ENCODE assay signal across 2 cellular contexts in the genomic region with DNA sequence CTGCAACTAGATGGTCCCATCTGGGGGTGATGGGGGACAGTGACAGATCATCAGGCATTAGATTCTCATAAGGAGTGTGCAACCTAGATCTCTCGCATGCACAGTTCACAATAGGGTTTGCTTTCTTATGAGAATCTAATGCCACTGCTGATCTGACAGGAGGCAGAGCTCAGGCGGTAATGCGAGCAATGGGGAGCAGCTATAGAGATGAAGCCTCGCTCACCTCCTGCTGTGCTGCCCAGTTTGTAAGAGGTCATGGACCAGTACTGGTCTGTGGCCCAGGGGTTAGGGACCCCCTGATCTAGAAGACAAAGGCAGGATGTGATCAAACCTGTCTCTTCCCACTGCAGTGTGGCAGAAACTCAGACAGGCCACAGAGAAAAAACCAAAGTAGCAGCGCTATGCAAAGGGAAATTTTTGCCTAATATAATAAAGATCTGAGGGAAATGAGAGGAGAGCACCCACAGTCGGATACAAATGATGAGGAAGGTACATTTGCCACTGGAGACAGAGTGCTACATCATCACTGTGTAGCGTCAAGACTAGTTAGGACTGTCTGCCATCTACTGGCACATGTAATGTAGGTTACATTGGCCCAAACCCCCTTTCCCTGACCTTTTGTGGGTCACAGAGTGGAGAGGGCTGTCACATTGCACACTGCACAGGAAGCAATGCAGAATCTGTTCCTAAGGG.
TF ChIP-seq lines count a peak whose summit lies in the region.

No MANE protein-coding gene starts in this region.

TF ChIP-seq in HCT116, 20 proteins besides CTCF, POLR2A, EP300 and RAD21:
- no peak for TF ChIP-seq ZFX (IDR thresholded peaks at IDR 0.05)
- TF ChIP-seq, protein P1, sequence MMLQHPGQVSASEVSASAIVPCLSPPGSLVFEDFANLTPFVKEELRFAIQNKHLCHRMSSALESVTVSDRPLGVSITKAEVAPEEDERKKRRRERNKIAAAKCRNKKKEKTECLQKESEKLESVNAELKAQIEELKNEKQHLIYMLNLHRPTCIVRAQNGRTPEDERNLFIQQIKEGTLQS (IDR thresholded peaks at IDR 0.05) = no peak
- TF ChIP-seq SP1 (IDR thresholded peaks at IDR 0.05; ENCODE audit: low read depth) = no peak
- TF ChIP-seq CEBPB (IDR thresholded peaks at IDR 0.05; ENCODE audit: low read depth) = no peak
- no peak for TF ChIP-seq FOSL1 (IDR thresholded peaks at IDR 0.05; ENCODE audit: low read depth)
- TF ChIP-seq YY1 (IDR thresholded peaks at IDR 0.05; ENCODE audit: extremely low read depth, insufficient replicate concordance, low read depth, low read length) = no peak
- TF ChIP-seq ZNF274 (IDR thresholded peaks at IDR 0.05; ENCODE audit: low read depth, low read length) = no peak
- no peak for TF ChIP-seq EZH2phosphoT487 (IDR thresholded peaks at IDR 0.05; ENCODE audit: borderline replicate concordance)
- TF ChIP-seq ZBTB33 (IDR thresholded peaks at IDR 0.05; ENCODE audit: extremely low read depth, insufficient replicate concordance, low read length) = no peak
- no peak for TF ChIP-seq POLR2AphosphoS5 (IDR thresholded peaks at IDR 0.05; ENCODE audit: low read depth, low read length)
- no peak for TF ChIP-seq MAX (IDR thresholded peaks at IDR 0.05)
- TF ChIP-seq CBX3 (IDR thresholded peaks at IDR 0.05; ENCODE audit: low read depth) = no peak
- no peak for TF ChIP-seq ELF1 (IDR thresholded peaks at IDR 0.05; ENCODE audit: borderline replicate concordance, low read depth)
- TF ChIP-seq REST (IDR thresholded peaks at IDR 0.05; ENCODE audit: low read depth) = no peak
- TF ChIP-seq EZH2 (IDR thresholded peaks at IDR 0.05) = no peak
- TF ChIP-seq SRF (IDR thresholded peaks at IDR 0.05; ENCODE audit: low read depth) = no peak
- TF ChIP-seq SIN3A (IDR thresholded peaks at IDR 0.05; ENCODE audit: low read depth) = no peak
- no peak for TF ChIP-seq TCF7L2 (IDR thresholded peaks at IDR 0.05; ENCODE audit: borderline replicate concordance, extremely low read depth, insufficient read depth, insufficient read length)

TF ChIP-seq in SK-N-SH treated with all-trans-retinoic acid at 6 μM for 48 hours, 23 proteins besides CTCF, POLR2A, EP300 and RAD21:
- TF ChIP-seq GLIS3 (CRISPR knock-in tag; IDR thresholded peaks at IDR 0.05) (no peak), PPARA (CRISPR knock-in tag; IDR thresholded peaks at IDR 0.05; ENCODE audit: borderline replicate concordance) (no peak), ZC3H10 (CRISPR knock-in tag; IDR thresholded peaks at IDR 0.05) (no peak), ISL1 (CRISPR knock-in tag; IDR thresholded peaks at IDR 0.05) (no peak), ARNTL (CRISPR knock-in tag; IDR thresholded peaks at IDR 0.05; ENCODE audit: borderline replicate concordance, low read depth) (no peak), CSRNP3 (CRISPR knock-in tag; IDR thresholded peaks at IDR 0.05) (no peak), TCF4 (CRISPR knock-in tag; IDR thresholded peaks at IDR 0.05; ENCODE audit: borderline replicate concordance) (no peak), RARB (CRISPR knock-in tag; IDR thresholded peaks at IDR 0.05) (no peak), SNAI2 (CRISPR knock-in tag; IDR thresholded peaks at IDR 0.05) (no peak), ZFP3 (CRISPR knock-in tag; IDR thresholded peaks at IDR 0.05) (no peak), ZNF565 (CRISPR knock-in tag; conservative IDR thresholded peaks at IDR 0.05; ENCODE audit: low read depth) (no peak), TOX (CRISPR knock-in tag; IDR thresholded peaks at IDR 0.05; ENCODE audit: borderline replicate concordance) (no peak), CREB5 (CRISPR knock-in tag; IDR thresholded peaks at IDR 0.05; ENCODE audit: low read depth) (no peak), POU6F1 (CRISPR knock-in tag; IDR thresholded peaks at IDR 0.05; ENCODE audit: borderline replicate concordance, low read depth) (no peak), ZNF8 (CRISPR knock-in tag; IDR thresholded peaks at IDR 0.05) (no peak), OSR1 (CRISPR knock-in tag; IDR thresholded peaks at IDR 0.05) (no peak), ESRRG (CRISPR knock-in tag; IDR thresholded peaks at IDR 0.05) (no peak), ZFP30 (CRISPR knock-in tag; IDR thresholded peaks at IDR 0.05) (no peak), ZNF70 (CRISPR knock-in tag; IDR thresholded peaks at IDR 0.05) (no peak), BACH2 (CRISPR knock-in tag; IDR thresholded peaks at IDR 0.05; ENCODE audit: borderline replicate concordance) (no peak)
